ENCODE assay signal across 1 cellular context in the genomic region with DNA sequence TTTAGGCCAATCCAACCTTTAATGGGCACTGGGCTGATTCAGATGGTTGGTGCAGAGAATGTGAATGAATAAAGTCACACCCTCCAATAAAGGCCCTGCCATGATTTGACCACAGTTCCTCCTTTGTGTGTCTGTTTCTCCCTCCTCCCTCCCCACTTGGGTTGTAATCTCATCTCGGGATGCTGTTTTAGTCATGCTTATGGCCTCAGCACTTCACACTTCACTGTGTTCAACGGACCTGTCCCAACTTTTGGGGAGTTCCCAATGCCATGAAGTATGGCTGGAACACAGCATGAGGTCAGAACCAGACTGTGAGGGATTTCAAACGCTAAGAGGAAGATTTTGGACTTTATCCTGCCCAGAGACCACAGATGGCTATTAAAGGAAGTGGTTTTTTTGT.
A peak's percentile ranks its signal among the peaks of the same experiment; 100 is the strongest.
TF ChIP-seq lines count a peak whose summit lies in the region.

No MANE protein-coding gene starts in this region.

TF ChIP-seq in K562, 482 proteins besides CTCF, POLR2A, EP300 and RAD21 (continues in another document):
- TF ChIP-seq SETDB1 (IDR thresholded peaks at IDR 0.05; ENCODE audit: low read length), result no peak
- no peak for TF ChIP-seq ZNF253 (CRISPR knock-in tag; conservative IDR thresholded peaks at IDR 0.05)
- TF ChIP-seq, protein P1, sequence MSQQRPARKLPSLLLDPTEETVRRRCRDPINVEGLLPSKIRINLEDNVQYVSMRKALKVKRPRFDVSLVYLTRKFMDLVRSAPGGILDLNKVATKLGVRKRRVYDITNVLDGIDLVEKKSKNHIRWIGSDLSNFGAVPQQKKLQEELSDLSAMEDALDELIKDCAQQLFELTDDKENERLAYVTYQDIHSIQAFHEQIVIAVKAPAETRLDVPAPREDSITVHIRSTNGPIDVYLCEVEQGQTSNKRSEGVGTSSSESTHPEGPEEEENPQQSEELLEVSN (IDR thresholded peaks at IDR 0.05; ENCODE audit: borderline replicate concordance in 1 of 2, extremely low read depth in 1 of 2, insufficient read depth in 1 of 2, insufficient read length in 1 of 2, low read depth in 1 of 2, low read length in 1 of 2, poor library complexity in 1 of 2, severe bottlenecking in 1 of 2), result peak in 1 of 2 experiments; percentile 47
- TF ChIP-seq ZFX (CRISPR knock-in tag; IDR thresholded peaks at IDR 0.05), result no peak
- no peak for TF ChIP-seq NR1H2 (CRISPR knock-in tag; IDR thresholded peaks at IDR 0.05)
- TF ChIP-seq SIN3A (IDR thresholded peaks at IDR 0.05; ENCODE audit: borderline replicate concordance in 2 of 2, control insufficient read depth in 1 of 2, low read depth in 2 of 2, low read length in 2 of 2), result no peak
- no peak for TF ChIP-seq FOXA1 (IDR thresholded peaks at IDR 0.05; ENCODE audit: borderline replicate concordance)
- TF ChIP-seq ZNF239 (CRISPR knock-in tag; IDR thresholded peaks at IDR 0.05), result no peak
- TF ChIP-seq FOS (IDR thresholded peaks at IDR 0.05; ENCODE audit: extremely low read depth, insufficient read length), result no peak
- 0 out of 2 replicates have a peak, but pooled peaks have one; percentile 27 for TF ChIP-seq MTA3 (IDR thresholded peaks at IDR 0.05; ENCODE audit: borderline replicate concordance)
- no peak for TF ChIP-seq PCBP2 (IDR thresholded peaks at IDR 0.05; ENCODE audit: low read depth, low read length, poor library complexity, severe bottlenecking)
- TF ChIP-seq SMC3 (conservative IDR thresholded peaks at IDR 0.05; ENCODE audit: insufficient read depth, low read depth, low read length), result no peak
- 0 out of 2 replicates have a peak, but pooled peaks have one; percentile 9 for TF ChIP-seq SOX6 (IDR thresholded peaks at IDR 0.05)
- peak; percentile 49; the same call in 1 of the 2 replicates for TF ChIP-seq L3MBTL2 (IDR thresholded peaks at IDR 0.05)
- no peak for TF ChIP-seq ESRRB (CRISPR knock-in tag; IDR thresholded peaks at IDR 0.05; ENCODE audit: borderline replicate concordance)
- TF ChIP-seq, protein P2, sequence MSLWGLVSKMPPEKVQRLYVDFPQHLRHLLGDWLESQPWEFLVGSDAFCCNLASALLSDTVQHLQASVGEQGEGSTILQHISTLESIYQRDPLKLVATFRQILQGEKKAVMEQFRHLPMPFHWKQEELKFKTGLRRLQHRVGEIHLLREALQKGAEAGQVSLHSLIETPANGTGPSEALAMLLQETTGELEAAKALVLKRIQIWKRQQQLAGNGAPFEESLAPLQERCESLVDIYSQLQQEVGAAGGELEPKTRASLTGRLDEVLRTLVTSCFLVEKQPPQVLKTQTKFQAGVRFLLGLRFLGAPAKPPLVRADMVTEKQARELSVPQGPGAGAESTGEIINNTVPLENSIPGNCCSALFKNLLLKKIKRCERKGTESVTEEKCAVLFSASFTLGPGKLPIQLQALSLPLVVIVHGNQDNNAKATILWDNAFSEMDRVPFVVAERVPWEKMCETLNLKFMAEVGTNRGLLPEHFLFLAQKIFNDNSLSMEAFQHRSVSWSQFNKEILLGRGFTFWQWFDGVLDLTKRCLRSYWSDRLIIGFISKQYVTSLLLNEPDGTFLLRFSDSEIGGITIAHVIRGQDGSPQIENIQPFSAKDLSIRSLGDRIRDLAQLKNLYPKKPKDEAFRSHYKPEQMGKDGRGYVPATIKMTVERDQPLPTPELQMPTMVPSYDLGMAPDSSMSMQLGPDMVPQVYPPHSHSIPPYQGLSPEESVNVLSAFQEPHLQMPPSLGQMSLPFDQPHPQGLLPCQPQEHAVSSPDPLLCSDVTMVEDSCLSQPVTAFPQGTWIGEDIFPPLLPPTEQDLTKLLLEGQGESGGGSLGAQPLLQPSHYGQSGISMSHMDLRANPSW (CRISPR knock-in tag; IDR thresholded peaks at IDR 0.05), result no peak
- TF ChIP-seq, protein P3, sequence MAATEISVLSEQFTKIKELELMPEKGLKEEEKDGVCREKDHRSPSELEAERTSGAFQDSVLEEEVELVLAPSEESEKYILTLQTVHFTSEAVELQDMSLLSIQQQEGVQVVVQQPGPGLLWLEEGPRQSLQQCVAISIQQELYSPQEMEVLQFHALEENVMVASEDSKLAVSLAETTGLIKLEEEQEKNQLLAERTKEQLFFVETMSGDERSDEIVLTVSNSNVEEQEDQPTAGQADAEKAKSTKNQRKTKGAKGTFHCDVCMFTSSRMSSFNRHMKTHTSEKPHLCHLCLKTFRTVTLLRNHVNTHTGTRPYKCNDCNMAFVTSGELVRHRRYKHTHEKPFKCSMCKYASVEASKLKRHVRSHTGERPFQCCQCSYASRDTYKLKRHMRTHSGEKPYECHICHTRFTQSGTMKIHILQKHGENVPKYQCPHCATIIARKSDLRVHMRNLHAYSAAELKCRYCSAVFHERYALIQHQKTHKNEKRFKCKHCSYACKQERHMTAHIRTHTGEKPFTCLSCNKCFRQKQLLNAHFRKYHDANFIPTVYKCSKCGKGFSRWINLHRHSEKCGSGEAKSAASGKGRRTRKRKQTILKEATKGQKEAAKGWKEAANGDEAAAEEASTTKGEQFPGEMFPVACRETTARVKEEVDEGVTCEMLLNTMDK (IDR thresholded peaks at IDR 0.05; ENCODE audit: borderline replicate concordance, insufficient read depth, low read depth, low read length, poor library complexity, severe bottlenecking), result no peak
- TF ChIP-seq ZNF764 (CRISPR knock-in tag; IDR thresholded peaks at IDR 0.05; ENCODE audit: low read depth), result no peak
- no peak for TF ChIP-seq ILK (tag; IDR thresholded peaks at IDR 0.05; ENCODE audit: borderline replicate concordance, low read depth)
- TF ChIP-seq MXI1 (IDR thresholded peaks at IDR 0.05; ENCODE audit: low read depth, low read length), result no peak
- no peak for TF ChIP-seq HIVEP1 (CRISPR knock-in tag; IDR thresholded peaks at IDR 0.05)
- TF ChIP-seq ZNF780A (CRISPR knock-in tag; IDR thresholded peaks at IDR 0.05), result no peak
- no peak for TF ChIP-seq ZNF644 (tag; IDR thresholded peaks at IDR 0.05; ENCODE audit: low read depth)
- TF ChIP-seq, protein P4, sequence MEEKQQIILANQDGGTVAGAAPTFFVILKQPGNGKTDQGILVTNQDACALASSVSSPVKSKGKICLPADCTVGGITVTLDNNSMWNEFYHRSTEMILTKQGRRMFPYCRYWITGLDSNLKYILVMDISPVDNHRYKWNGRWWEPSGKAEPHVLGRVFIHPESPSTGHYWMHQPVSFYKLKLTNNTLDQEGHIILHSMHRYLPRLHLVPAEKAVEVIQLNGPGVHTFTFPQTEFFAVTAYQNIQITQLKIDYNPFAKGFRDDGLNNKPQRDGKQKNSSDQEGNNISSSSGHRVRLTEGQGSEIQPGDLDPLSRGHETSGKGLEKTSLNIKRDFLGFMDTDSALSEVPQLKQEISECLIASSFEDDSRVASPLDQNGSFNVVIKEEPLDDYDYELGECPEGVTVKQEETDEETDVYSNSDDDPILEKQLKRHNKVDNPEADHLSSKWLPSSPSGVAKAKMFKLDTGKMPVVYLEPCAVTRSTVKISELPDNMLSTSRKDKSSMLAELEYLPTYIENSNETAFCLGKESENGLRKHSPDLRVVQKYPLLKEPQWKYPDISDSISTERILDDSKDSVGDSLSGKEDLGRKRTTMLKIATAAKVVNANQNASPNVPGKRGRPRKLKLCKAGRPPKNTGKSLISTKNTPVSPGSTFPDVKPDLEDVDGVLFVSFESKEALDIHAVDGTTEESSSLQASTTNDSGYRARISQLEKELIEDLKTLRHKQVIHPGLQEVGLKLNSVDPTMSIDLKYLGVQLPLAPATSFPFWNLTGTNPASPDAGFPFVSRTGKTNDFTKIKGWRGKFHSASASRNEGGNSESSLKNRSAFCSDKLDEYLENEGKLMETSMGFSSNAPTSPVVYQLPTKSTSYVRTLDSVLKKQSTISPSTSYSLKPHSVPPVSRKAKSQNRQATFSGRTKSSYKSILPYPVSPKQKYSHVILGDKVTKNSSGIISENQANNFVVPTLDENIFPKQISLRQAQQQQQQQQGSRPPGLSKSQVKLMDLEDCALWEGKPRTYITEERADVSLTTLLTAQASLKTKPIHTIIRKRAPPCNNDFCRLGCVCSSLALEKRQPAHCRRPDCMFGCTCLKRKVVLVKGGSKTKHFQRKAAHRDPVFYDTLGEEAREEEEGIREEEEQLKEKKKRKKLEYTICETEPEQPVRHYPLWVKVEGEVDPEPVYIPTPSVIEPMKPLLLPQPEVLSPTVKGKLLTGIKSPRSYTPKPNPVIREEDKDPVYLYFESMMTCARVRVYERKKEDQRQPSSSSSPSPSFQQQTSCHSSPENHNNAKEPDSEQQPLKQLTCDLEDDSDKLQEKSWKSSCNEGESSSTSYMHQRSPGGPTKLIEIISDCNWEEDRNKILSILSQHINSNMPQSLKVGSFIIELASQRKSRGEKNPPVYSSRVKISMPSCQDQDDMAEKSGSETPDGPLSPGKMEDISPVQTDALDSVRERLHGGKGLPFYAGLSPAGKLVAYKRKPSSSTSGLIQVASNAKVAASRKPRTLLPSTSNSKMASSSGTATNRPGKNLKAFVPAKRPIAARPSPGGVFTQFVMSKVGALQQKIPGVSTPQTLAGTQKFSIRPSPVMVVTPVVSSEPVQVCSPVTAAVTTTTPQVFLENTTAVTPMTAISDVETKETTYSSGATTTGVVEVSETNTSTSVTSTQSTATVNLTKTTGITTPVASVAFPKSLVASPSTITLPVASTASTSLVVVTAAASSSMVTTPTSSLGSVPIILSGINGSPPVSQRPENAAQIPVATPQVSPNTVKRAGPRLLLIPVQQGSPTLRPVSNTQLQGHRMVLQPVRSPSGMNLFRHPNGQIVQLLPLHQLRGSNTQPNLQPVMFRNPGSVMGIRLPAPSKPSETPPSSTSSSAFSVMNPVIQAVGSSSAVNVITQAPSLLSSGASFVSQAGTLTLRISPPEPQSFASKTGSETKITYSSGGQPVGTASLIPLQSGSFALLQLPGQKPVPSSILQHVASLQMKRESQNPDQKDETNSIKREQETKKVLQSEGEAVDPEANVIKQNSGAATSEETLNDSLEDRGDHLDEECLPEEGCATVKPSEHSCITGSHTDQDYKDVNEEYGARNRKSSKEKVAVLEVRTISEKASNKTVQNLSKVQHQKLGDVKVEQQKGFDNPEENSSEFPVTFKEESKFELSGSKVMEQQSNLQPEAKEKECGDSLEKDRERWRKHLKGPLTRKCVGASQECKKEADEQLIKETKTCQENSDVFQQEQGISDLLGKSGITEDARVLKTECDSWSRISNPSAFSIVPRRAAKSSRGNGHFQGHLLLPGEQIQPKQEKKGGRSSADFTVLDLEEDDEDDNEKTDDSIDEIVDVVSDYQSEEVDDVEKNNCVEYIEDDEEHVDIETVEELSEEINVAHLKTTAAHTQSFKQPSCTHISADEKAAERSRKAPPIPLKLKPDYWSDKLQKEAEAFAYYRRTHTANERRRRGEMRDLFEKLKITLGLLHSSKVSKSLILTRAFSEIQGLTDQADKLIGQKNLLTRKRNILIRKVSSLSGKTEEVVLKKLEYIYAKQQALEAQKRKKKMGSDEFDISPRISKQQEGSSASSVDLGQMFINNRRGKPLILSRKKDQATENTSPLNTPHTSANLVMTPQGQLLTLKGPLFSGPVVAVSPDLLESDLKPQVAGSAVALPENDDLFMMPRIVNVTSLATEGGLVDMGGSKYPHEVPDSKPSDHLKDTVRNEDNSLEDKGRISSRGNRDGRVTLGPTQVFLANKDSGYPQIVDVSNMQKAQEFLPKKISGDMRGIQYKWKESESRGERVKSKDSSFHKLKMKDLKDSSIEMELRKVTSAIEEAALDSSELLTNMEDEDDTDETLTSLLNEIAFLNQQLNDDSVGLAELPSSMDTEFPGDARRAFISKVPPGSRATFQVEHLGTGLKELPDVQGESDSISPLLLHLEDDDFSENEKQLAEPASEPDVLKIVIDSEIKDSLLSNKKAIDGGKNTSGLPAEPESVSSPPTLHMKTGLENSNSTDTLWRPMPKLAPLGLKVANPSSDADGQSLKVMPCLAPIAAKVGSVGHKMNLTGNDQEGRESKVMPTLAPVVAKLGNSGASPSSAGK (IDR thresholded peaks at IDR 0.05), result peak; percentile 27; the same call in 1 of the 2 replicates
- no peak for TF ChIP-seq XRCC5 (IDR thresholded peaks at IDR 0.05; ENCODE audit: low read depth, low read length)
- TF ChIP-seq ZNF41 (CRISPR knock-in tag; conservative IDR thresholded peaks at IDR 0.05), result no peak
- TF ChIP-seq ELF4 (CRISPR knock-in tag; IDR thresholded peaks at IDR 0.05), result no peak
- no peak for TF ChIP-seq IRF2 (CRISPR knock-in tag; IDR thresholded peaks at IDR 0.05)
- no peak for TF ChIP-seq PYGO2 (tag; IDR thresholded peaks at IDR 0.05)
- no peak for TF ChIP-seq EZH2 (IDR thresholded peaks at IDR 0.05; ENCODE audit: borderline replicate concordance, low read depth, low read length)
- TF ChIP-seq POLR2AphosphoS2 (IDR thresholded peaks at IDR 0.05; ENCODE audit: low read length), result no peak
- TF ChIP-seq NFXL1 (CRISPR knock-in tag; IDR thresholded peaks at IDR 0.05), result no peak
- TF ChIP-seq SMARCE1 (IDR thresholded peaks at IDR 0.05), result no peak
- TF ChIP-seq, protein P5, sequence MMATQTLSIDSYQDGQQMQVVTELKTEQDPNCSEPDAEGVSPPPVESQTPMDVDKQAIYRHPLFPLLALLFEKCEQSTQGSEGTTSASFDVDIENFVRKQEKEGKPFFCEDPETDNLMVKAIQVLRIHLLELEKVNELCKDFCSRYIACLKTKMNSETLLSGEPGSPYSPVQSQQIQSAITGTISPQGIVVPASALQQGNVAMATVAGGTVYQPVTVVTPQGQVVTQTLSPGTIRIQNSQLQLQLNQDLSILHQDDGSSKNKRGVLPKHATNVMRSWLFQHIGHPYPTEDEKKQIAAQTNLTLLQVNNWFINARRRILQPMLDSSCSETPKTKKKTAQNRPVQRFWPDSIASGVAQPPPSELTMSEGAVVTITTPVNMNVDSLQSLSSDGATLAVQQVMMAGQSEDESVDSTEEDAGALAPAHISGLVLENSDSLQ (IDR thresholded peaks at IDR 0.05), result peak; percentile 21; the same call in 1 of the 2 replicates
- TF ChIP-seq ZNF583 (CRISPR knock-in tag; IDR thresholded peaks at IDR 0.05), result no peak
- TF ChIP-seq KDM2B (CRISPR knock-in tag; IDR thresholded peaks at IDR 0.05), result no peak
- no peak for TF ChIP-seq ZFPM2 (CRISPR knock-in tag; IDR thresholded peaks at IDR 0.05)
- TF ChIP-seq CCAR2 (IDR thresholded peaks at IDR 0.05; ENCODE audit: low read depth, low read length), result no peak
- no peak for TF ChIP-seq HMG20B (CRISPR knock-in tag; IDR thresholded peaks at IDR 0.05)
- TF ChIP-seq SPI1 (IDR thresholded peaks at IDR 0.05; ENCODE audit: borderline replicate concordance, low read depth, low read length), result peak; percentile 46; the same call in 1 of the 2 replicates
- TF ChIP-seq, protein P6, sequence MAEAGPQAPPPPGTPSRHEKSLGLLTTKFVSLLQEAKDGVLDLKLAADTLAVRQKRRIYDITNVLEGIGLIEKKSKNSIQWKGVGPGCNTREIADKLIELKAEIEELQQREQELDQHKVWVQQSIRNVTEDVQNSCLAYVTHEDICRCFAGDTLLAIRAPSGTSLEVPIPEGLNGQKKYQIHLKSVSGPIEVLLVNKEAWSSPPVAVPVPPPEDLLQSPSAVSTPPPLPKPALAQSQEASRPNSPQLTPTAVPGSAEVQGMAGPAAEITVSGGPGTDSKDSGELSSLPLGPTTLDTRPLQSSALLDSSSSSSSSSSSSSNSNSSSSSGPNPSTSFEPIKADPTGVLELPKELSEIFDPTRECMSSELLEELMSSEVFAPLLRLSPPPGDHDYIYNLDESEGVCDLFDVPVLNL (CRISPR knock-in tag; IDR thresholded peaks at IDR 0.05; ENCODE audit: low read depth), result no peak
- TF ChIP-seq, protein P7, sequence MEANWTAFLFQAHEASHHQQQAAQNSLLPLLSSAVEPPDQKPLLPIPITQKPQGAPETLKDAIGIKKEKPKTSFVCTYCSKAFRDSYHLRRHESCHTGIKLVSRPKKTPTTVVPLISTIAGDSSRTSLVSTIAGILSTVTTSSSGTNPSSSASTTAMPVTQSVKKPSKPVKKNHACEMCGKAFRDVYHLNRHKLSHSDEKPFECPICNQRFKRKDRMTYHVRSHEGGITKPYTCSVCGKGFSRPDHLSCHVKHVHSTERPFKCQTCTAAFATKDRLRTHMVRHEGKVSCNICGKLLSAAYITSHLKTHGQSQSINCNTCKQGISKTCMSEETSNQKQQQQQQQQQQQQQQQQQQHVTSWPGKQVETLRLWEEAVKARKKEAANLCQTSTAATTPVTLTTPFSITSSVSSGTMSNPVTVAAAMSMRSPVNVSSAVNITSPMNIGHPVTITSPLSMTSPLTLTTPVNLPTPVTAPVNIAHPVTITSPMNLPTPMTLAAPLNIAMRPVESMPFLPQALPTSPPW (CRISPR knock-in tag; IDR thresholded peaks at IDR 0.05), result peak; percentile 27; the same call in 1 of the 2 replicates
- TF ChIP-seq CBX5 (IDR thresholded peaks at IDR 0.05; ENCODE audit: borderline replicate concordance, low read depth), result no peak
